ENCODE assay signal across 1 cellular context in genomic region chr16:50616883-50617629, GRCh38.
TF ChIP-seq lines count a peak whose summit lies in the region.

No MANE protein-coding gene starts in this region.

TF ChIP-seq in GM23338, 12 proteins besides CTCF, POLR2A, EP300 and RAD21 (continued from another document):
- TF ChIP-seq ZNF462 (CRISPR knock-in tag; IDR thresholded peaks at IDR 0.05) (no peak), JUNB (IDR thresholded peaks at IDR 0.05; ENCODE audit: unreplicated experiment) (no peak), EZH2phosphoT487 (IDR thresholded peaks at IDR 0.05; ENCODE audit: unreplicated experiment) (no peak), CREB1 (CRISPR knock-in tag; IDR thresholded peaks at IDR 0.05; ENCODE audit: low read depth) (no peak), ETS1 (IDR thresholded peaks at IDR 0.05) (no peak), EZH2 (IDR thresholded peaks at IDR 0.05; ENCODE audit: low read depth, unreplicated experiment) (no peak)
